ENCODE assay signal across 20 cellular contexts in the genomic region with DNA sequence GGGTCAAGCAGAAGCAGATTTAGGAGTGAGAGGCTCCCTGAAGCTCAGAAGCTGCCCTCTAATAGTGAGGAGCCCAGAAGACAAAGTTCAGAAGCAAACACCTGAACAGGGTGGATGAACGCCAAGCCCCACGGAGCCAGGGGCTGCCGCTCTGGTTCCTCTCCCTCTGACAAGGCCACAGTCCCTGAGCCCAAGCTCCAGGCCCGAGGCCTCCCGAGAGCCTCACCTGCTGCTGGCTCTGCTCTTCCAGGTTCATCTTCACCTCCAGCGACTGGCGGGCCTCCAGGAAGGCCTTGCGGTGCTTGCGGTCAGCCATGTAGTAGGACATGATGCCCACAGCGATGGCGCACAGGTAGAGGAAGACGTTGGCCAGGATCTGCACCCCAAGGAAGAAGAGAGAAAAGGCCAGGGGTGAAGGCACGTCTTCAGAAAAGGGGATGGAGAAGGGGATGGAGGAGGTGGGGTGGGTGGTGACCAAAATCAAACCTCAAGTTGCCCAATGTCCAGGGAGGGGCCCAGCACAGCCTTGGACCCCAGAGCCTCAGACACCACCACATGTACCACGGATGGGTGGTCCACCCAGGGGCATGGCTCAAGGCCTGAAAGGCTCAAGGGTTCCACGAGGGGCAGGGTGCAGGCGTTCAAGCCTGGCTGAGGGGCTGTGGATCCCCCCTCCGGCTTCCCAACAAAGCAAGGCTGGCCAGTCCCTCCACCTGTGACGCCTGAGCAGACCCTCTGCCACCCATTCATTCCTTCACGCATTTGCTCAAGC. TPM values are rescaled to one million over a fixed set of nuclear protein-coding genes. Genes with fewer than 3 reads are reported as not detected.
DNase-seq lines count a peak whose midpoint lies in the region; ATAC-seq and TF ChIP-seq lines count a peak whose summit lies in the region.
"Had no signal": no experiment of that assay in that cellular context is flagged by ENCODE, and none has a peak within 500 bp of the region (broad histone marks: within the 10 kb centered on the region; RNA-seq: fewer than 3 reads in every experiment).

No MANE protein-coding gene starts in this region.

- TF ChIP-seq POLR2A in esophagus squamous epithelium (IDR thresholded peaks at IDR 0.05) (no peak), prostate gland (IDR thresholded peaks at IDR 0.05) (no peak), uterus (IDR thresholded peaks at IDR 0.05) (no peak), testis (IDR thresholded peaks at IDR 0.05) (no peak)

- peaks cover 0 to 54% (median 17%) of the 10 kb centered on the region in 9 donors for H3K4me1 ChIP-seq in heart right ventricle
- H3K4me1 ChIP-seq in esophagus squamous epithelium: peaks cover 0 to 38% (median 29%) of the 10 kb centered on the region in 3 donors
- no peaks in the 10 kb centered on the region for H3K4me1 ChIP-seq in prostate gland (replicated peaks)
- H3K4me1 ChIP-seq in uterus: no peaks in the 10 kb centered on the region
- peaks cover 10% of the 10 kb centered on the region for H3K4me1 ChIP-seq in testis
- H3K4me1 ChIP-seq: BE2C had no signal

- H3K36me3 ChIP-seq in heart right ventricle (peaks cover 0 to 6% (median 0%) of the 10 kb centered on the region in 9 donors), esophagus squamous epithelium (peaks cover 0 to 20% (median 0%) of the 10 kb centered on the region in 3 donors), prostate gland (no peaks in the 10 kb centered on the region), uterus (no peaks in the 10 kb centered on the region), testis (ENCODE audit: low read depth, missing control alignments) (no peaks in the 10 kb centered on the region)
- H3K36me3 ChIP-seq: thoracic aorta had no signal

- DNase-seq in heart right ventricle (no peak), cardiac septum (ENCODE audit: low spot score) (no peak), esophagus squamous epithelium (lab: John Stamatoyannopoulos, UW) (no peak), prostate gland (ENCODE audit: low spot score) (no peak), uterus (no peak), testis (no peak)
- DNase-seq in activated CD4-positive, alpha-beta T cell treated with anti-CD3 and anti-CD28 coated beads for 48 hours: no peak
- DNase-seq: activated CD8-positive, alpha-beta memory T cell treated with anti-CD3 and anti-CD28 coated beads, Interleukin-2, amount 50 U/mL, for 48 hours; activated effector memory CD4-positive, alpha-beta T cell treated with anti-CD3 and anti-CD28 coated beads, Interleukin-2, amount 50 U/mL, for 16 hours; BE2C; effector memory CD8-positive, alpha-beta T cell; hippocampal formation; naive thymus-derived CD4-positive, alpha-beta T cell; NCI-H1436; OCI-M1; SIG-M5; stimulated activated CD8-positive, alpha-beta memory T cell treated with anti-CD3 and anti-CD28 coated beads, Interleukin-4, amount 100 ng/mL, for 48 hours had no signal

- no peaks in the 10 kb centered on the region for H3K9me3 ChIP-seq in heart right ventricle
- H3K9me3 ChIP-seq in esophagus squamous epithelium: no peaks in the 10 kb centered on the region
- no peaks in the 10 kb centered on the region for H3K9me3 ChIP-seq in prostate gland
- no peaks in the 10 kb centered on the region for H3K9me3 ChIP-seq in uterus
- H3K9me3 ChIP-seq in testis: no peaks in the 10 kb centered on the region
- H3K9me3 ChIP-seq: BE2C, Caco-2, thoracic aorta had no signal

- TF ChIP-seq CTCF in heart right ventricle (IDR thresholded peaks at IDR 0.05): no peak
- TF ChIP-seq CTCF in esophagus squamous epithelium (IDR thresholded peaks at IDR 0.05): no peak
- TF ChIP-seq CTCF in prostate gland (IDR thresholded peaks at IDR 0.05): no peak
- no peak for TF ChIP-seq CTCF in uterus (IDR thresholded peaks at IDR 0.05)
- no peak for TF ChIP-seq CTCF in testis (IDR thresholded peaks at IDR 0.05)

- WGBS in heart right ventricle, 2 donors: 97 to 98% methylated on average over 19 of the region's 19 CpGs
- 90 to 94% methylated on average over 11 to 14 of the region's 19 CpGs for WGBS in esophagus squamous epithelium, 2 donors
- WGBS in prostate gland: 94% methylated on average over 19 of the region's 19 CpGs
- WGBS in testis, 2 donors: 88 to 91% methylated on average over 16 to 19 of the region's 19 CpGs

- H3K4me3 ChIP-seq in heart right ventricle: no peak overlapping the region
- no peak overlapping the region for H3K4me3 ChIP-seq in esophagus squamous epithelium
- H3K4me3 ChIP-seq in prostate gland: no peak overlapping the region
- no peak overlapping the region for H3K4me3 ChIP-seq in uterus
- H3K4me3 ChIP-seq in testis: no peak overlapping the region
- H3K4me3 ChIP-seq: thoracic aorta had no signal

- intact Hi-C loops in heart right ventricle (cut with DNase I): no loop called here
- intact Hi-C loops in cardiac septum (cut with DNase I): no loop called here
- intact Hi-C loops in esophagus squamous epithelium (cut with DNase I): no loop called here
- intact Hi-C loops in prostate gland (cut with DNase I): no loop called here
- intact Hi-C loops in uterus (cut with DNase I; ENCODE audit: low total_unique reads): no loop called here
- intact Hi-C loops in testis (cut with DNase I; ENCODE audit: low total_unique reads): no loop called here

- H3K27me3 ChIP-seq in heart right ventricle: no peaks in the 10 kb centered on the region
- H3K27me3 ChIP-seq in esophagus squamous epithelium: no peaks in the 10 kb centered on the region
- no peaks in the 10 kb centered on the region for H3K27me3 ChIP-seq in prostate gland (replicated peaks; ENCODE audit: insufficient read depth)
- H3K27me3 ChIP-seq in uterus: no peaks in the 10 kb centered on the region
- H3K27me3 ChIP-seq in testis: no peaks in the 10 kb centered on the region
- H3K27me3 ChIP-seq: BE2C had no signal

- ATAC-seq in heart right ventricle: no peak
- no peak for ATAC-seq in GM21447 (IDR thresholded peaks at IDR 0.05; ENCODE audit: unreplicated experiment)
- ATAC-seq: effector memory CD8-positive, alpha-beta T cell; naive thymus-derived CD4-positive, alpha-beta T cell had no signal

- peak overlapping the region in 9 of 10 donors; percentile 11 to 82 (median 64) for H3K27ac ChIP-seq in heart right ventricle
- peak overlapping the region; percentile 9 to 75 (median 68) for H3K27ac ChIP-seq in esophagus squamous epithelium
- peak overlapping the region; percentile 24 to 61 for H3K27ac ChIP-seq in prostate gland
- H3K27ac ChIP-seq in uterus: peak overlapping the region; percentile 46 to 49
- H3K27ac ChIP-seq in testis: peak overlapping the region in 1 of 2 donors; percentile 51
- H3K27ac ChIP-seq: thoracic aorta had no signal

RNA-seq across cellular contexts. Expression of a gene that starts 47.5 kb away (rescaled TPM):
- total RNA-seq in heart right ventricle (10 to 100 TPM in 5 of 10 donors, 1 to 10 TPM in 5; 5.3 to 50.8 (median 10.5) TPM), cardiac septum (15.4 TPM), esophagus squamous epithelium (10 to 100 TPM; 14.8 to 48.3 (median 34.3) TPM), prostate gland (10 to 100 TPM; 20.8 to 44.3 TPM), uterus (100 to 1,000 TPM in 1 of 4 donors, 10 to 100 TPM in 3; 37.9 to 104 (median 51.7) TPM), testis (10 to 100 TPM; 22.3 to 27.9 TPM)
- polyA plus RNA-seq in heart right ventricle (10 to 100 TPM; 16.4 to 19.5 TPM), testis (ENCODE audit: insufficient read depth, low read depth, low replicate concordance) (41.6 TPM)
